ENCODE assay signal across 1 cellular context in the genomic region with DNA sequence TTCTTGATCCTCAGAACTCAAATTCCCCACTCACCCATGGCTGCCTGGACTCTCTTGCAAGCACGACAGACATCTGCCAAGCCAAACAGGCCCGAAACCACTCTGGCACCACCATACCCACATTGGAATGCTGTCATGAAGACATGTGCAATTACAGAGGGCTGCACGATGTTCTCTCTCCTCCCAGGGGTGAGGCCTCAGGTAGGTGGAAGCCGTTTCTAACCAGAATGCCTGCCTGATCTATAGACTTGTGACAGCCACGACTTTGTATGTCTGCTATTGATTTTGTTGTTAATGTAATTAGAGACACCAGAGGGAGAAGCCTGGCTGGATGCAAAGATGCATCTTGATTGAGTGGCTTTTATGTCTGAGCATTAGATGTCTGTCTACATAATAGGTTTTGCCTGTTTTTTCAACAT.
TF ChIP-seq lines count a peak whose summit lies in the region.

No MANE protein-coding gene starts in this region.

TF ChIP-seq in IMR-90, 13 proteins besides CTCF, POLR2A, EP300 and RAD21:
- TF ChIP-seq CEBPB (IDR thresholded peaks at IDR 0.05; ENCODE audit: low read depth, low read length), result no peak
- TF ChIP-seq MAZ (IDR thresholded peaks at IDR 0.05; ENCODE audit: borderline replicate concordance, low read depth, low read length), result no peak
- no peak for TF ChIP-seq CHD1 (IDR thresholded peaks at IDR 0.05; ENCODE audit: low read depth, low read length)
- TF ChIP-seq, protein P1, sequence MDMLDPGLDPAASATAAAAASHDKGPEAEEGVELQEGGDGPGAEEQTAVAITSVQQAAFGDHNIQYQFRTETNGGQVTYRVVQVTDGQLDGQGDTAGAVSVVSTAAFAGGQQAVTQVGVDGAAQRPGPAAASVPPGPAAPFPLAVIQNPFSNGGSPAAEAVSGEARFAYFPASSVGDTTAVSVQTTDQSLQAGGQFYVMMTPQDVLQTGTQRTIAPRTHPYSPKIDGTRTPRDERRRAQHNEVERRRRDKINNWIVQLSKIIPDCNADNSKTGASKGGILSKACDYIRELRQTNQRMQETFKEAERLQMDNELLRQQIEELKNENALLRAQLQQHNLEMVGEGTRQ (IDR thresholded peaks at IDR 0.05; ENCODE audit: low read depth, low read length), result no peak
- no peak for TF ChIP-seq RCOR1 (IDR thresholded peaks at IDR 0.05; ENCODE audit: insufficient replicate concordance, low read length)
- no peak for TF ChIP-seq MAFK (IDR thresholded peaks at IDR 0.05; ENCODE audit: low read depth, low read length)
- no peak for TF ChIP-seq BHLHE40 (IDR thresholded peaks at IDR 0.05; ENCODE audit: low read depth, low read length)
- TF ChIP-seq MXI1 (IDR thresholded peaks at IDR 0.05; ENCODE audit: borderline replicate concordance, low read depth, low read length), result no peak
- TF ChIP-seq NFE2L2 (IDR thresholded peaks at IDR 0.05; ENCODE audit: low read depth, low read length), result no peak
- TF ChIP-seq, protein P2, sequence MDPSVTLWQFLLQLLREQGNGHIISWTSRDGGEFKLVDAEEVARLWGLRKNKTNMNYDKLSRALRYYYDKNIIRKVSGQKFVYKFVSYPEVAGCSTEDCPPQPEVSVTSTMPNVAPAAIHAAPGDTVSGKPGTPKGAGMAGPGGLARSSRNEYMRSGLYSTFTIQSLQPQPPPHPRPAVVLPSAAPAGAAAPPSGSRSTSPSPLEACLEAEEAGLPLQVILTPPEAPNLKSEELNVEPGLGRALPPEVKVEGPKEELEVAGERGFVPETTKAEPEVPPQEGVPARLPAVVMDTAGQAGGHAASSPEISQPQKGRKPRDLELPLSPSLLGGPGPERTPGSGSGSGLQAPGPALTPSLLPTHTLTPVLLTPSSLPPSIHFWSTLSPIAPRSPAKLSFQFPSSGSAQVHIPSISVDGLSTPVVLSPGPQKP (IDR thresholded peaks at IDR 0.05; ENCODE audit: borderline replicate concordance, low read depth, low read length), result no peak
- no peak for TF ChIP-seq RFX5 (IDR thresholded peaks at IDR 0.05; ENCODE audit: low read depth, low read length)
- no peak for TF ChIP-seq SMC3 (IDR thresholded peaks at IDR 0.05; ENCODE audit: low read depth, low read length)
- no peak for TF ChIP-seq FOS (IDR thresholded peaks at IDR 0.05; ENCODE audit: low read depth, low read length)
